21 cellular contexts compared by ENCODE assay signal in the genomic region with DNA sequence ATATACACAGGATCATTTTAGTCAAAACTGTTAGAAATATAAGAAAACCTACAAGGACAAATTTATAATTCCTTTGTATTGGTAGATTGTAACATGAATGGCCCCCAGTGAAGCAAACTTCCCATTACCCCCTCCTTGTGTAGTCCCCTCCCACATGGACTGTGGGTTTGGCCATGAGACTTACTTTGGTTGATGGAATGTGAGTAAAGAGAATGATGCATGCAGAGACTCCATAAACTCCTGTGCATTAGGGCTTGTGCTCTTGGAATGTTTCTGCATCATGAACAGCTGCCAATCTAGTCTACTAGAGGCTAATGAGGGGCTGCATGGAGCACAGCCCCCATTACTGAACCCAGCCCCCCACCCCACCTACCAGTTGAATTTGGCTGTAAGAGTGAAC. TPM values are rescaled to one million over a fixed set of nuclear protein-coding genes. Genes with fewer than 3 reads are reported as not detected.
DNase-seq lines count a peak whose midpoint lies in the region; ATAC-seq lines count a peak whose summit lies in the region.
"Had no signal": no experiment of that assay in that cellular context is flagged by ENCODE, and none has a peak within 500 bp of the region (broad histone marks: within the 10 kb centered on the region; RNA-seq: fewer than 3 reads in every experiment).

No MANE protein-coding gene starts in this region.

- H3K4me1 ChIP-seq in CD4-positive, alpha-beta memory T cell (ENCODE audit: insufficient read depth, low read length) = no peaks in the 10 kb centered on the region

- POLR2A ChIA-PET in CD4-positive, alpha-beta memory T cell (lab: Charles Lee; ENCODE audit: partially characterized antibody) = no interaction called here

- H3K36me3 Mint-ChIP-seq in activated CD4-positive, alpha-beta T cell treated with anti-CD3 and anti-CD28 coated beads, Interleukin-2, amount 10 ng/mL, durations not matched to agents 24 days and 14 days (ENCODE audit: low read depth) = no peaks in the 10 kb centered on the region
- no peaks in the 10 kb centered on the region for H3K36me3 Mint-ChIP-seq in CD4-positive, alpha-beta memory T cell
- H3K36me3 Mint-ChIP-seq: CD4-positive, CD25-positive, alpha-beta regulatory T cell had no signal

- peaks cover 5% of the 10 kb centered on the region for H3K27me3 ChIP-seq in CD4-positive, alpha-beta memory T cell (ENCODE audit: insufficient read depth, low read length)

- DNase-seq in activated CD4-positive, alpha-beta T cell treated with anti-CD3 and anti-CD28 coated beads, Interleukin-2, amount 10 ng/mL, durations not matched to agents 24 days and 14 days = peak; percentile 34
- no peak for DNase-seq in activated CD4-positive, alpha-beta T cell treated with anti-CD3 and anti-CD28 coated beads, Interleukin-2, amount 50 U/mL, for 48 hours
- DNase-seq in M059J (ENCODE audit: low read depth) (peak; percentile 34), astrocyte of the hippocampus (ENCODE audit: low read depth, low spot score) (peak; percentile 46), renal cortical epithelial cell (ENCODE audit: low read depth) (peak; percentile 65)
- no peak for DNase-seq in CD4-positive, alpha-beta memory T cell
- DNase-seq: Caco-2; CD4-positive, CD25-positive, alpha-beta regulatory T cell; MV-4-11; NCI-H1694 treated with DMSO at 0.1 percent for 48 hours; NCI-H510A treated with DMSO at 0.1 percent for 48 hours; NCI-H774; OCI-M1; SHP77 treated with DMSO at 0.1 percent for 48 hours; SK-N-SH had no signal

- CTCF ChIA-PET in CD4-positive, alpha-beta memory T cell (lab: Charles Lee; ENCODE audit: partially characterized antibody) = no interaction called here

- no peak overlapping the region for H3K4me3 Mint-ChIP-seq in activated CD4-positive, alpha-beta T cell treated with anti-CD3 and anti-CD28 coated beads, Interleukin-2, amount 10 ng/mL, durations not matched to agents 24 days and 14 days
- H3K4me3 Mint-ChIP-seq in CD4-positive, alpha-beta memory T cell = no peak overlapping the region
- H3K4me3 Mint-ChIP-seq: B cell; CD4-positive, CD25-positive, alpha-beta regulatory T cell; GM23338 had no signal

- H3K9me3 ChIP-seq in CD4-positive, alpha-beta memory T cell (ENCODE audit: control insufficient read depth in 1 of 2, low read length in 2 of 2) = no peaks in the 10 kb centered on the region
- H3K9me3 ChIP-seq: Caco-2, SK-N-SH had no signal

- H3K36me3 ChIP-seq in CD4-positive, alpha-beta memory T cell (ENCODE audit: insufficient read depth, low read length) = no peaks in the 10 kb centered on the region

- no peaks in the 10 kb centered on the region for H3K9me3 Mint-ChIP-seq in activated CD4-positive, alpha-beta T cell treated with anti-CD3 and anti-CD28 coated beads, Interleukin-2, amount 10 ng/mL, durations not matched to agents 24 days and 14 days
- H3K9me3 Mint-ChIP-seq in CD4-positive, alpha-beta memory T cell = no peaks in the 10 kb centered on the region
- H3K9me3 Mint-ChIP-seq: GM23338 had no signal

- intact Hi-C loops in activated CD4-positive, alpha-beta T cell treated with anti-CD3 and anti-CD28 coated beads, Interleukin-2, amount 10 ng/mL, durations not matched to agents 24 days and 14 days (cut with micrococcal nuclease) = no loop called here
- intact Hi-C loops in CD4-positive, alpha-beta memory T cell (cut with micrococcal nuclease) = no loop called here

- H3K4me3 ChIP-seq in CD4-positive, alpha-beta memory T cell (ENCODE audit: low read length in 2 of 2) = no peak overlapping the region
- H3K4me3 ChIP-seq: GM23338 had no signal

- no peaks in the 10 kb centered on the region for H3K4me1 Mint-ChIP-seq in activated CD4-positive, alpha-beta T cell treated with anti-CD3 and anti-CD28 coated beads, Interleukin-2, amount 10 ng/mL, durations not matched to agents 24 days and 14 days
- no peaks in the 10 kb centered on the region for H3K4me1 Mint-ChIP-seq in CD4-positive, alpha-beta memory T cell
- H3K4me1 Mint-ChIP-seq: B cell; CD4-positive, CD25-positive, alpha-beta regulatory T cell had no signal

- peaks cover 26% of the 10 kb centered on the region for H3K27me3 Mint-ChIP-seq in activated CD4-positive, alpha-beta T cell treated with anti-CD3 and anti-CD28 coated beads, Interleukin-2, amount 10 ng/mL, durations not matched to agents 24 days and 14 days
- H3K27me3 Mint-ChIP-seq in CD4-positive, alpha-beta memory T cell = peaks cover 7 to 28% of the 10 kb centered on the region in 2 donors

- no peak overlapping the region for H3K27ac Mint-ChIP-seq in activated CD4-positive, alpha-beta T cell treated with anti-CD3 and anti-CD28 coated beads, Interleukin-2, amount 10 ng/mL, durations not matched to agents 24 days and 14 days
- H3K27ac Mint-ChIP-seq in CD4-positive, alpha-beta memory T cell = no peak overlapping the region
- H3K27ac Mint-ChIP-seq: B cell; CD4-positive, CD25-positive, alpha-beta regulatory T cell; GM23338 had no signal

- ATAC-seq in GM19452 (IDR thresholded peaks at IDR 0.05; ENCODE audit: unreplicated experiment) (no peak), GM21723 (IDR thresholded peaks at IDR 0.05; ENCODE audit: unreplicated experiment) (no peak)
- ATAC-seq: GM23338 had no signal

- no peak overlapping the region for H3K27ac ChIP-seq in CD4-positive, alpha-beta memory T cell (ENCODE audit: low read depth, low read length)
- H3K27ac ChIP-seq: 22Rv1 had no signal

RNA-seq across cellular contexts. Expression of a gene that starts 8.3 kb away (rescaled TPM):
- not detected in 2 replicates for total RNA-seq in activated CD4-positive, alpha-beta T cell treated with anti-CD3 and anti-CD28 coated beads, Interleukin-2, amount 10 ng/mL, durations not matched to agents 24 days and 14 days
- 8.1 and 9.3 TPM in 2 replicates for total RNA-seq in M059J (2014; rRNA removed; shearing (Covaris generic))
- total RNA-seq in renal cortical epithelial cell = 91.7 and 150 TPM in 2 replicates
- 1 to 10 TPM; 2.9 to 4.2 TPM for total RNA-seq in CD4-positive, alpha-beta memory T cell
- polyA plus RNA-seq in CD4-positive, alpha-beta memory T cell = 1 to 10 TPM in 1 of 2 donors, under 1 TPM in 1; 0.46 to 1.8 TPM
- total RNA-seq: B cell had no signal
- polyA plus RNA-seq: AG04450, SK-N-SH had no signal

Comparison
In these comparisons a context has a peak if more than half of its experiments do, and no peak if none do; other contexts are left out.
1. DNase-seq: peak in activated CD4-positive, alpha-beta T cell treated with anti-CD3 and anti-CD28 coated beads, Interleukin-2, amount 10 ng/mL, durations not matched to agents 24 days and 14 days (single experiment), M059J (single experiment), astrocyte of the hippocampus (single experiment) and renal cortical epithelial cell (single experiment); none in activated CD4-positive, alpha-beta T cell treated with anti-CD3 and anti-CD28 coated beads, Interleukin-2, amount 50 U/mL, for 48 hours (0 of 2) and CD4-positive, alpha-beta memory T cell (0 of 5).